ENCODE assay signal across 8 cellular contexts in the genomic region with DNA sequence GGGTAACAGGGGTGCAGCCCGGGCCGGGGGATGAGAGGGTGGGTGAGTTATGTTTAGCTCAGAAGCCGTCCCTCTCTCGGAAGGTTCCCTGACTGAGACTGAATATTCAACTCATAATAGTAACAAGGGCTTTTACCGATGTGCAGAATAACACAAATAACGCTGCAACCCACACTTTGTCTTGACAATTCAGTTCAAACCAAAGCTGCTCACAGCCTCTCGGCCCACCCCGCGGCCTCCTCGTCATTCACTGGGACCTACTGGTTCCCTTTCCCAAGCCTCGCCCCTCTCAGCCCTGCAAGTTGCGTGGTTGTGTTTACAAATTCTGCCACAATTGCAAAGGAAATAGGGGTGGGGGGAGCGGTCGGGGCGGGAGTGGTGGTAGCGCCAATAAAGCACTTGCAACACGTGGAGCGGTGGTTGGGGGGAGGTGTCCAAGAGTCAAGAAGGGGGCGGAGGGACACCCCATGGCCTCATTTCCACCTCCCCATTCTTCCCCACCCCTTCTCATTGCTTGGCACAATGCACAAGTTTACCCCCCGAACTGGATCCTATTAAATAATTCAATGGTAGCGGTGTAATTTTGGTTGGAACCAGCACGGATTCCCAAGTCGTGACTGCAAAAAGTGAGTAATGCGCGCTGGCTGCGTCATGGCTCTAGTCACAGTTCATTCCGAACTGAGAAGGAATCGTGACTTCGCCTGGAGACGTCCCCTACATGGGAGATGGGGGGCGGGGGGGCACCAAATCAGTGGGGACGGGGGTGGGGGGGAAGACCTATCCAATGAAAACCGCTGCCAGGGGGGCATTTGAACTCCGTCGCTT.
DNase-seq lines count a peak whose midpoint lies in the region; ATAC-seq and TF ChIP-seq lines count a peak whose summit lies in the region.

No MANE protein-coding gene starts in this region.

- H3K27me3 ChIP-seq in iPS-15b (ENCODE audit: control insufficient read depth, insufficient read depth, low read length) = peaks cover 88% of the 10 kb centered on the region

- peaks cover 53% of the 10 kb centered on the region for H3K4me1 Mint-ChIP-seq in activated naive CD4-positive, alpha-beta T cell treated with anti-CD3 and anti-CD28 coated beads for 36 hours (ENCODE audit: low read depth)
- H3K4me1 Mint-ChIP-seq in activated T-helper 1 cell treated with anti-CD3 and anti-CD28 coated beads, Interleukin-12 subunit alpha, Interleukin-12 subunit beta, Interleukin-2, Interleukin-4 antibody, amounts not matched to agents 30 ng/mL and 10 ng/mL and 1 ng/mL, durations not matched to agents 14 hours and 24 hours and 36 hours (ENCODE audit: low read depth) = peaks cover 12% of the 10 kb centered on the region
- H3K4me1 Mint-ChIP-seq in type B pancreatic cell (ENCODE audit: unreplicated experiment) = peaks cover 28% of the 10 kb centered on the region

- intact Hi-C loops in activated naive CD4-positive, alpha-beta T cell treated with anti-CD3 and anti-CD28 coated beads for 36 hours (cut with micrococcal nuclease) = loop anchor here (1.0 to 10.0 kb wide), 3 partner anchors 66 to 736 kb away; partner anchors contain the start of genes ALX4 and API5
- intact Hi-C loops in activated T-helper 1 cell treated with anti-CD3 and anti-CD28 coated beads, Interleukin-12 subunit alpha, Interleukin-12 subunit beta, Interleukin-2, Interleukin-4 antibody, amounts not matched to agents 30 ng/mL and 10 ng/mL and 1 ng/mL, durations not matched to agents 14 hours and 24 hours and 36 hours (cut with micrococcal nuclease) = loop anchor here (2.0 to 5.0 kb wide), 3 partner anchors 274 to 734 kb away; partner anchors contain the start of gene C11orf96

- no peaks in the 10 kb centered on the region for H3K9me3 ChIP-seq in iPS-15b (ENCODE audit: control insufficient read depth, insufficient read depth, low read length)

- H3K27me3 Mint-ChIP-seq in activated naive CD4-positive, alpha-beta T cell treated with anti-CD3 and anti-CD28 coated beads for 36 hours (ENCODE audit: low read depth) = peaks cover 93% of the 10 kb centered on the region
- peaks cover 86% of the 10 kb centered on the region for H3K27me3 Mint-ChIP-seq in activated T-helper 1 cell treated with anti-CD3 and anti-CD28 coated beads, Interleukin-12 subunit alpha, Interleukin-12 subunit beta, Interleukin-2, Interleukin-4 antibody, amounts not matched to agents 30 ng/mL and 10 ng/mL and 1 ng/mL, durations not matched to agents 14 hours and 24 hours and 36 hours (ENCODE audit: insufficient read depth)
- H3K27me3 Mint-ChIP-seq in type B pancreatic cell = peaks cover 98% of the 10 kb centered on the region

- H3K36me3 ChIP-seq in iPS-15b (ENCODE audit: control insufficient read depth, insufficient read depth, low read length) = no peaks in the 10 kb centered on the region

- no peaks in the 10 kb centered on the region for H3K9me3 Mint-ChIP-seq in activated naive CD4-positive, alpha-beta T cell treated with anti-CD3 and anti-CD28 coated beads for 36 hours
- H3K9me3 Mint-ChIP-seq in activated T-helper 1 cell treated with anti-CD3 and anti-CD28 coated beads, Interleukin-12 subunit alpha, Interleukin-12 subunit beta, Interleukin-2, Interleukin-4 antibody, amounts not matched to agents 30 ng/mL and 10 ng/mL and 1 ng/mL, durations not matched to agents 14 hours and 24 hours and 36 hours = no peaks in the 10 kb centered on the region
- H3K9me3 Mint-ChIP-seq in type B pancreatic cell = no peaks in the 10 kb centered on the region

- no peaks in the 10 kb centered on the region for H3K36me3 Mint-ChIP-seq in activated naive CD4-positive, alpha-beta T cell treated with anti-CD3 and anti-CD28 coated beads for 36 hours (ENCODE audit: low read depth)
- H3K36me3 Mint-ChIP-seq in activated T-helper 1 cell treated with anti-CD3 and anti-CD28 coated beads, Interleukin-12 subunit alpha, Interleukin-12 subunit beta, Interleukin-2, Interleukin-4 antibody, amounts not matched to agents 30 ng/mL and 10 ng/mL and 1 ng/mL, durations not matched to agents 14 hours and 24 hours and 36 hours (ENCODE audit: low read depth) = no peaks in the 10 kb centered on the region
- no peaks in the 10 kb centered on the region for H3K36me3 Mint-ChIP-seq in type B pancreatic cell

- H3K4me1 ChIP-seq in iPS-15b (ENCODE audit: control insufficient read depth, insufficient read depth, low read length) = peaks cover 2% of the 10 kb centered on the region

- ATAC-seq in HG02610 (IDR thresholded peaks at IDR 0.05; ENCODE audit: unreplicated experiment) = no peak
- no peak for ATAC-seq in GM18867 (IDR thresholded peaks at IDR 0.05; ENCODE audit: unreplicated experiment)

- H3K4me3 Mint-ChIP-seq in activated naive CD4-positive, alpha-beta T cell treated with anti-CD3 and anti-CD28 coated beads for 36 hours = peak overlapping the region; percentile 70
- peak overlapping the region; percentile 39 for H3K4me3 Mint-ChIP-seq in activated T-helper 1 cell treated with anti-CD3 and anti-CD28 coated beads, Interleukin-12 subunit alpha, Interleukin-12 subunit beta, Interleukin-2, Interleukin-4 antibody, amounts not matched to agents 30 ng/mL and 10 ng/mL and 1 ng/mL, durations not matched to agents 14 hours and 24 hours and 36 hours
- peak overlapping the region; percentile 89 for H3K4me3 Mint-ChIP-seq in type B pancreatic cell

- H3K4me3 ChIP-seq in iPS-15b (ENCODE audit: low read depth, low read length) = peak overlapping the region; percentile 55

- peak; percentile 32 for DNase-seq in activated naive CD4-positive, alpha-beta T cell treated with anti-CD3 and anti-CD28 coated beads for 36 hours
- DNase-seq in activated naive CD4-positive, alpha-beta T cell treated with anti-CD3 and anti-CD28 coated beads, Interleukin-2, amount 50 U/mL, for 16 hours = no peak
- no peak for DNase-seq in activated T-helper 1 cell treated with anti-CD3 and anti-CD28 coated beads, Interleukin-12 subunit alpha, Interleukin-12 subunit beta, Interleukin-2, Interleukin-4 antibody, amounts not matched to agents 30 ng/mL and 10 ng/mL and 1 ng/mL, durations not matched to agents 14 hours and 24 hours and 36 hours (ENCODE audit: low spot score)
- DNase-seq in type B pancreatic cell (ENCODE audit: extremely low spot score, unreplicated experiment) = no peak
- DNase-seq in stimulated activated CD4-positive, alpha-beta T cell treated with anti-CD3 and anti-CD28 coated beads, Interleukin-2, amount 100 ng/mL, for 48 hours = no peak

- no peak for TF ChIP-seq CTCF in type B pancreatic cell (conservative IDR thresholded peaks at IDR 0.05)

- no peak overlapping the region for H3K9ac ChIP-seq in iPS-15b (ENCODE audit: low read depth, low read length)

- CTCF ChIA-PET in activated naive CD4-positive, alpha-beta T cell treated with anti-CD3 and anti-CD28 coated beads for 36 hours (lab: Charles Lee) = interaction anchor here (0.6 to 3.2 kb wide), 2 partner anchors 273 to 1268 kb away, joined by 3 to 22 read pairs; no protein-coding TSS in a partner anchor

- no peak overlapping the region for H3K27ac Mint-ChIP-seq in activated naive CD4-positive, alpha-beta T cell treated with anti-CD3 and anti-CD28 coated beads for 36 hours
- no peak overlapping the region for H3K27ac Mint-ChIP-seq in activated T-helper 1 cell treated with anti-CD3 and anti-CD28 coated beads, Interleukin-12 subunit alpha, Interleukin-12 subunit beta, Interleukin-2, Interleukin-4 antibody, amounts not matched to agents 30 ng/mL and 10 ng/mL and 1 ng/mL, durations not matched to agents 14 hours and 24 hours and 36 hours
- no peak overlapping the region for H3K27ac Mint-ChIP-seq in type B pancreatic cell

Comparison
In these comparisons a context has a peak if more than half of its experiments do, and no peak if none do; other contexts are left out.
1. H3K4me3 Mint-ChIP-seq: peak in every context shown above with its lines; median percentile 89 in type B pancreatic cell; 70 in activated naive CD4-positive, alpha-beta T cell treated with anti-CD3 and anti-CD28 coated beads for 36 hours; 39 in activated T-helper 1 cell treated with anti-CD3 and anti-CD28 coated beads, Interleukin-12 subunit alpha, Interleukin-12 subunit beta, Interleukin-2, Interleukin-4 antibody, amounts not matched to agents 30 ng/mL and 10 ng/mL and 1 ng/mL, durations not matched to agents 14 hours and 24 hours and 36 hours.